ENCODE assay signal across 1 cellular context in the genomic region with DNA sequence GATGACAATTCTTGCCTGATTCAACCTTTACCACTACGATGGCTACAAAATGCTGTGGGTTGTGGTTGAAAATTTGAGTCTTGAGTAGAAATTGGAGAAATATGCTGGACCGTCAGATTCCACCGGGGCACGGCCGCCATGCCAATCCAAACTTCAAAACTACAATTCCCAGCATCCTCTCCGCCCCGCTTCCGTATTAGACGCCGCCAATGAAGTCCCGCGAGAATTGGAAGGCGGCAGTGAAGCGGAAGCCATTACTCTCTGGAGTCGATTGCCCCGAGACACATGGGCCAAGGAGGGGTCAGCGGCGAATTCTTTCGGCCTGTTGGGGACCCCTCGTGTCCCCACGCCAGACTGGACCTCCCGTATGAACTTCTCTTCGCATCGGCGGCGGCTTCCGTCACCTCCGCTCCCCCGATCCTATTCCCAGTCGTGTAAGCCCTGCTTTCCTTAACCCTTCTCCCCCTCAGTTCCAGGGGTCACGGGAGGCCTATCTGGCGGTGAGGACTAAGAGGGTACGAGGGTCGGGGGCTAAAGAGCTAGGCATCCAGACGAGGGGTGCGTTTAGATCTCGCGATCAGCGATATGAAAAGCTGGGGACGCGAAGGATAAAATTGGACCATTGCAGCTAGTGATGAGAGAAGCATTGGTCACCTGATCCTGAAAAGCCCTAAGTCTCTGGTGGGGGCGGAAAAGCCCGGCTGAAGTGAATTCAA.
A peak's percentile ranks its signal among the peaks of the same experiment; 100 is the strongest.
TF ChIP-seq lines count a peak whose summit lies in the region.

A gene (plus strand): TSS at position 239 of the 716 bp plus-strand sequence. CDS start 15,620 bp downstream, outside the sequence.

TF ChIP-seq in HepG2, 621 proteins besides CTCF, POLR2A, EP300 and RAD21 (continued from another document and continues in another):
- TF ChIP-seq, protein P1, sequence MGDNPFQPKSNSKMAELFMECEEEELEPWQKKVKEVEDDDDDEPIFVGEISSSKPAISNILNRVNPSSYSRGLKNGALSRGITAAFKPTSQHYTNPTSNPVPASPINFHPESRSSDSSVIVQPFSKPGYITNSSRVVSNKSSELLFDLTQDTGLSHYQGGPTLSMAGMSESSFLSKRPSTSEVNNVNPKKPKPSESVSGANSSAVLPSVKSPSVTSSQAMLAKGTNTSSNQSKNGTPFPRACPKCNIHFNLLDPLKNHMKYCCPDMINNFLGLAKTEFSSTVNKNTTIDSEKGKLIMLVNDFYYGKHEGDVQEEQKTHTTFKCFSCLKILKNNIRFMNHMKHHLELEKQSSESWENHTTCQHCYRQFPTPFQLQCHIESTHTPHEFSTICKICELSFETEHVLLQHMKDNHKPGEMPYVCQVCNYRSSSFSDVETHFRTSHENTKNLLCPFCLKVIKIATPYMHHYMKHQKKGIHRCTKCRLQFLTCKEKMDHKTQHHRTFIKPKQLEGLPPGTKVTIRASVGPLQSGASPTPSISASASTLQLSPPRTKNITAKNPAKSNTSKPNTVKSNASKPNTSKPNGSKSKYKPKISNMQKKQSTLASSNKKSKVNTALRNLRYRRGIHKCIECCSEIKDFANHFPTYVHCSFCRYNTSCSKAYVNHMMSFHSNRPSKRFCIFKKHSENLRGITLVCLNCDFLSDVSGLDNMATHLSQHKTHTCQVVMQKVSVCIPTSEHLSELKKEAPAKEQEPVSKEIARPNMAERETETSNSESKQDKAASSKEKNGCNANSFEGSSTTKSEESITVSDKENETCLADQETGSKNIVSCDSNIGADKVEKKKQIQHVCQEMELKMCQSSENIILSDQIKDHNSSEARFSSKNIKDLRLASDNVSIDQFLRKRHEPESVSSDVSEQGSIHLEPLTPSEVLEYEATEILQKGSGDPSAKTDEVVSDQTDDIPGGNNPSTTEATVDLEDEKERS (CRISPR knock-in tag; IDR thresholded peaks at IDR 0.05): no peak
- no peak for TF ChIP-seq ZNF3 (CRISPR knock-in tag; IDR thresholded peaks at IDR 0.05)
- TF ChIP-seq SNRNP70 (IDR thresholded peaks at IDR 0.05; ENCODE audit: low read depth, low read length): no peak
- TF ChIP-seq, protein P2, sequence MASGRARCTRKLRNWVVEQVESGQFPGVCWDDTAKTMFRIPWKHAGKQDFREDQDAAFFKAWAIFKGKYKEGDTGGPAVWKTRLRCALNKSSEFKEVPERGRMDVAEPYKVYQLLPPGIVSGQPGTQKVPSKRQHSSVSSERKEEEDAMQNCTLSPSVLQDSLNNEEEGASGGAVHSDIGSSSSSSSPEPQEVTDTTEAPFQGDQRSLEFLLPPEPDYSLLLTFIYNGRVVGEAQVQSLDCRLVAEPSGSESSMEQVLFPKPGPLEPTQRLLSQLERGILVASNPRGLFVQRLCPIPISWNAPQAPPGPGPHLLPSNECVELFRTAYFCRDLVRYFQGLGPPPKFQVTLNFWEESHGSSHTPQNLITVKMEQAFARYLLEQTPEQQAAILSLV (CRISPR knock-in tag; IDR thresholded peaks at IDR 0.05; ENCODE audit: borderline replicate concordance): no peak; the same call in 1 of the 2 replicates
- TF ChIP-seq FOXA3 (CRISPR knock-in tag; IDR thresholded peaks at IDR 0.05): no peak
- 0 out of 2 replicates have a peak, but pooled peaks have one; percentile 31 for TF ChIP-seq ZNF564 (CRISPR knock-in tag; IDR thresholded peaks at IDR 0.05)
- TF ChIP-seq TAF1 (CRISPR knock-in tag; IDR thresholded peaks at IDR 0.05): peak; percentile 89
- peak; percentile 85 for TF ChIP-seq ZNF883 (CRISPR knock-in tag; IDR thresholded peaks at IDR 0.05; ENCODE audit: not compliant biosample characterization)
- TF ChIP-seq BORCS8-MEF2B (CRISPR knock-in tag; IDR thresholded peaks at IDR 0.05): peak; percentile 84
- TF ChIP-seq, protein P3, sequence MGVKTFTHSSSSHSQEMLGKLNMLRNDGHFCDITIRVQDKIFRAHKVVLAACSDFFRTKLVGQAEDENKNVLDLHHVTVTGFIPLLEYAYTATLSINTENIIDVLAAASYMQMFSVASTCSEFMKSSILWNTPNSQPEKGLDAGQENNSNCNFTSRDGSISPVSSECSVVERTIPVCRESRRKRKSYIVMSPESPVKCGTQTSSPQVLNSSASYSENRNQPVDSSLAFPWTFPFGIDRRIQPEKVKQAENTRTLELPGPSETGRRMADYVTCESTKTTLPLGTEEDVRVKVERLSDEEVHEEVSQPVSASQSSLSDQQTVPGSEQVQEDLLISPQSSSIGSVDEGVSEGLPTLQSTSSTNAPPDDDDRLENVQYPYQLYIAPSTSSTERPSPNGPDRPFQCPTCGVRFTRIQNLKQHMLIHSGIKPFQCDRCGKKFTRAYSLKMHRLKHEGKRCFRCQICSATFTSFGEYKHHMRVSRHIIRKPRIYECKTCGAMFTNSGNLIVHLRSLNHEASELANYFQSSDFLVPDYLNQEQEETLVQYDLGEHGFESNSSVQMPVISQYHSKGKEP (CRISPR knock-in tag; IDR thresholded peaks at IDR 0.05): no peak
- TF ChIP-seq FOXK1 (CRISPR knock-in tag; IDR thresholded peaks at IDR 0.05; ENCODE audit: borderline replicate concordance, low read depth): peak; percentile 53; the same call in 1 of the 2 replicates
- TF ChIP-seq PRMT3 (CRISPR knock-in tag; IDR thresholded peaks at IDR 0.05; ENCODE audit: borderline replicate concordance, low read depth): no peak
- TF ChIP-seq, protein P4, sequence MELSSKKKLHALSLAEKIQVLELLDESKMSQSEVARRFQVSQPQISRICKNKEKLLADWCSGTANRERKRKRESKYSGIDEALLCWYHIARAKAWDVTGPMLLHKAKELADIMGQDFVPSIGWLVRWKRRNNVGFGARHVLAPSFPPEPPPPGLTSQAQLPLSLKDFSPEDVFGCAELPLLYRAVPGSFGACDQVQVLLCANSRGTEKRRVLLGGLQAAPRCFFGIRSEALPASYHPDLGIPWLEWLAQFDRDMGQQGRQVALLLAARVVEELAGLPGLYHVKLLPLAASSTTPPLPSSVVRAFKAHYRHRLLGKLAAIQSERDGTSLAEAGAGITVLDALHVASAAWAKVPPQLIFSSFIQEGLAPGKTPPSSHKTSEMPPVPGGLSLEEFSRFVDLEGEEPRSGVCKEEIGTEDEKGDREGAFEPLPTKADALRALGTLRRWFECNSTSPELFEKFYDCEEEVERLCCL (CRISPR knock-in tag; IDR thresholded peaks at IDR 0.05; ENCODE audit: borderline replicate concordance): no peak
- TF ChIP-seq IKZF1 (IDR thresholded peaks at IDR 0.05): no peak
- TF ChIP-seq ISX (CRISPR knock-in tag; conservative IDR thresholded peaks at IDR 0.05): no peak
- peak; percentile 83 for TF ChIP-seq POGZ (CRISPR knock-in tag; IDR thresholded peaks at IDR 0.05)
- TF ChIP-seq, protein P5, sequence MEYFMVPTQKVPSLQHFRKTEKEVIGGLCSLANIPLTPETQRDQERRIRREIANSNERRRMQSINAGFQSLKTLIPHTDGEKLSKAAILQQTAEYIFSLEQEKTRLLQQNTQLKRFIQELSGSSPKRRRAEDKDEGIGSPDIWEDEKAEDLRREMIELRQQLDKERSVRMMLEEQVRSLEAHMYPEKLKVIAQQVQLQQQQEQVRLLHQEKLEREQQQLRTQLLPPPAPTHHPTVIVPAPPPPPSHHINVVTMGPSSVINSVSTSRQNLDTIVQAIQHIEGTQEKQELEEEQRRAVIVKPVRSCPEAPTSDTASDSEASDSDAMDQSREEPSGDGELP (IDR thresholded peaks at IDR 0.05; ENCODE audit: borderline replicate concordance, low read depth): no peak; the same call in 1 of the 2 replicates
- TF ChIP-seq, protein P6, sequence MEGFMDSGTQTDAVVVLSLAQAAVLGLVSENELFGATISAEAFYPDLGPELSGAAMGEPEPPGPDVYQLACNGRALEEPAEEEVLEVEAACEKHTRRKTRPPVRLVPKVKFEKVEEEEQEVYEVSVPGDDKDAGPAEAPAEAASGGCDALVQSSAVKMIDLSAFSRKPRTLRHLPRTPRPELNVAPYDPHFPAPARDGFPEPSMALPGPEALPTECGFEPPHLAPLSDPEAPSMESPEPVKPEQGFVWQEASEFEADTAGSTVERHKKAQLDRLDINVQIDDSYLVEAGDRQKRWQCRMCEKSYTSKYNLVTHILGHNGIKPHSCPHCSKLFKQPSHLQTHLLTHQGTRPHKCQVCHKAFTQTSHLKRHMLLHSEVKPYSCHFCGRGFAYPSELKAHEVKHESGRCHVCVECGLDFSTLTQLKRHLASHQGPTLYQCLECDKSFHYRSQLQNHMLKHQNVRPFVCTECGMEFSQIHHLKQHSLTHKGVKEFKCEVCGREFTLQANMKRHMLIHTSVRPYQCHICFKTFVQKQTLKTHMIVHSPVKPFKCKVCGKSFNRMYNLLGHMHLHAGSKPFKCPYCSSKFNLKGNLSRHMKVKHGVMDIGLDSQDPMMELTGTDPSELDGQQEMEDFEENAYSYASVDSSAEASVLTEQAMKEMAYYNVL (CRISPR knock-in tag; IDR thresholded peaks at IDR 0.05; ENCODE audit: borderline replicate concordance): peak; percentile 65; the same call in 1 of the 2 replicates
- TF ChIP-seq CENPX (CRISPR knock-in tag; IDR thresholded peaks at IDR 0.05): no peak
- 0 out of 2 replicates have a peak, but pooled peaks have one; percentile 35 for TF ChIP-seq SIX1 (CRISPR knock-in tag; IDR thresholded peaks at IDR 0.05; ENCODE audit: borderline replicate concordance)
- TF ChIP-seq ISL2 (CRISPR knock-in tag; IDR thresholded peaks at IDR 0.05): 0 out of 2 replicates have a peak, but pooled peaks have one; percentile 26
- TF ChIP-seq EEA1 (CRISPR knock-in tag; IDR thresholded peaks at IDR 0.05; ENCODE audit: borderline replicate concordance): no peak
- TF ChIP-seq PAX8 (CRISPR knock-in tag; IDR thresholded peaks at IDR 0.05; ENCODE audit: borderline replicate concordance): no peak
- peak; percentile 89 for TF ChIP-seq DMAP1 (CRISPR knock-in tag; IDR thresholded peaks at IDR 0.05)
- TF ChIP-seq, protein P7, sequence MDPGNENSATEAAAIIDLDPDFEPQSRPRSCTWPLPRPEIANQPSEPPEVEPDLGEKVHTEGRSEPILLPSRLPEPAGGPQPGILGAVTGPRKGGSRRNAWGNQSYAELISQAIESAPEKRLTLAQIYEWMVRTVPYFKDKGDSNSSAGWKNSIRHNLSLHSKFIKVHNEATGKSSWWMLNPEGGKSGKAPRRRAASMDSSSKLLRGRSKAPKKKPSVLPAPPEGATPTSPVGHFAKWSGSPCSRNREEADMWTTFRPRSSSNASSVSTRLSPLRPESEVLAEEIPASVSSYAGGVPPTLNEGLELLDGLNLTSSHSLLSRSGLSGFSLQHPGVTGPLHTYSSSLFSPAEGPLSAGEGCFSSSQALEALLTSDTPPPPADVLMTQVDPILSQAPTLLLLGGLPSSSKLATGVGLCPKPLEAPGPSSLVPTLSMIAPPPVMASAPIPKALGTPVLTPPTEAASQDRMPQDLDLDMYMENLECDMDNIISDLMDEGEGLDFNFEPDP (CRISPR knock-in tag; conservative IDR thresholded peaks at IDR 0.05): no peak
- TF ChIP-seq ZNF543 (CRISPR knock-in tag; IDR thresholded peaks at IDR 0.05): 0 out of 2 replicates have a peak, but pooled peaks have one; percentile 24
- no peak for TF ChIP-seq ZKSCAN5 (CRISPR knock-in tag; IDR thresholded peaks at IDR 0.05)
- TF ChIP-seq, protein P8, sequence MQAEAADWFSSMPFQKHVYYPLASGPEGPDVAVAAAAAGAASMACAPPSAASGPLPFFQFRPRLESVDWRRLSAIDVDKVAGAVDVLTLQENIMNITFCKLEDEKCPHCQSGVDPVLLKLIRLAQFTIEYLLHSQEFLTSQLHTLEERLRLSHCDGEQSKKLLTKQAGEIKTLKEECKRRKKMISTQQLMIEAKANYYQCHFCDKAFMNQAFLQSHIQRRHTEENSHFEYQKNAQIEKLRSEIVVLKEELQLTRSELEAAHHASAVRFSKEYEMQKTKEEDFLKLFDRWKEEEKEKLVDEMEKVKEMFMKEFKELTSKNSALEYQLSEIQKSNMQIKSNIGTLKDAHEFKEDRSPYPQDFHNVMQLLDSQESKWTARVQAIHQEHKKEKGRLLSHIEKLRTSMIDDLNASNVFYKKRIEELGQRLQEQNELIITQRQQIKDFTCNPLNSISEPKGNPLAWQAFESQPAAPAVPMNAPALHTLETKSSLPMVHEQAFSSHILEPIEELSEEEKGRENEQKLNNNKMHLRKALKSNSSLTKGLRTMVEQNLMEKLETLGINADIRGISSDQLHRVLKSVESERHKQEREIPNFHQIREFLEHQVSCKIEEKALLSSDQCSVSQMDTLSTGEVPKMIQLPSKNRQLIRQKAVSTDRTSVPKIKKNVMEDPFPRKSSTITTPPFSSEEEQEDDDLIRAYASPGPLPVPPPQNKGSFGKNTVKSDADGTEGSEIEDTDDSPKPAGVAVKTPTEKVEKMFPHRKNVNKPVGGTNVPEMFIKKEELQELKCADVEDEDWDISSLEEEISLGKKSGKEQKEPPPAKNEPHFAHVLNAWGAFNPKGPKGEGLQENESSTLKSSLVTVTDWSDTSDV (CRISPR knock-in tag; IDR thresholded peaks at IDR 0.05): no peak
- TF ChIP-seq PHF5A (CRISPR knock-in tag; IDR thresholded peaks at IDR 0.05; ENCODE audit: low read depth, unreplicated experiment): no peak
- no peak for TF ChIP-seq MAFF (IDR thresholded peaks at IDR 0.05; ENCODE audit: low read depth, low read length)
- peak; percentile 81; the same call in 1 of the 2 replicates for TF ChIP-seq ZNF431 (CRISPR knock-in tag; IDR thresholded peaks at IDR 0.05; ENCODE audit: borderline replicate concordance, low read depth)
- TF ChIP-seq NFYC (CRISPR knock-in tag; IDR thresholded peaks at IDR 0.05): 0 out of 2 replicates have a peak, but pooled peaks have one; percentile 34
- peak; percentile 87; the same call in 1 of the 2 replicates for TF ChIP-seq YEATS4 (CRISPR knock-in tag; IDR thresholded peaks at IDR 0.05; ENCODE audit: borderline replicate concordance)
- TF ChIP-seq ZMYM4 (CRISPR knock-in tag; IDR thresholded peaks at IDR 0.05): peak; percentile 75; the same call in 1 of the 2 replicates
- TF ChIP-seq NFIC (IDR thresholded peaks at IDR 0.05; ENCODE audit: low read length): no peak
- TF ChIP-seq ZNF674 (CRISPR knock-in tag; IDR thresholded peaks at IDR 0.05; ENCODE audit: low read depth): no peak
- TF ChIP-seq, protein P9, sequence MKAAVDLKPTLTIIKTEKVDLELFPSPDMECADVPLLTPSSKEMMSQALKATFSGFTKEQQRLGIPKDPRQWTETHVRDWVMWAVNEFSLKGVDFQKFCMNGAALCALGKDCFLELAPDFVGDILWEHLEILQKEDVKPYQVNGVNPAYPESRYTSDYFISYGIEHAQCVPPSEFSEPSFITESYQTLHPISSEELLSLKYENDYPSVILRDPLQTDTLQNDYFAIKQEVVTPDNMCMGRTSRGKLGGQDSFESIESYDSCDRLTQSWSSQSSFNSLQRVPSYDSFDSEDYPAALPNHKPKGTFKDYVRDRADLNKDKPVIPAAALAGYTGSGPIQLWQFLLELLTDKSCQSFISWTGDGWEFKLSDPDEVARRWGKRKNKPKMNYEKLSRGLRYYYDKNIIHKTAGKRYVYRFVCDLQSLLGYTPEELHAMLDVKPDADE (CRISPR knock-in tag; IDR thresholded peaks at IDR 0.05): no peak
- peak; percentile 92 for TF ChIP-seq ZNF317 (CRISPR knock-in tag; IDR thresholded peaks at IDR 0.05)
- TF ChIP-seq ATF7-NPFF (CRISPR knock-in tag; IDR thresholded peaks at IDR 0.05; ENCODE audit: low read depth): no peak
- TF ChIP-seq IKZF4 (CRISPR knock-in tag; IDR thresholded peaks at IDR 0.05; ENCODE audit: borderline replicate concordance, low read depth, not compliant biosample characterization): peak; percentile 58
- no peak for TF ChIP-seq GTF2F1 (IDR thresholded peaks at IDR 0.05; ENCODE audit: low read length)
- peak; percentile 88 for TF ChIP-seq ZNF605 (CRISPR knock-in tag; IDR thresholded peaks at IDR 0.05)
- TF ChIP-seq ELF3 (CRISPR knock-in tag; IDR thresholded peaks at IDR 0.05): peak; percentile 87
- TF ChIP-seq ZNF746 (CRISPR knock-in tag; IDR thresholded peaks at IDR 0.05): no peak
